In genomic region chr2:98234763-98235162, GRCh38 we compare ENCODE assay signal across 1 cellular context.
TF ChIP-seq lines count a peak whose summit lies in the region.

No MANE protein-coding gene starts in this region.

TF ChIP-seq in HCT116, 20 proteins besides CTCF, POLR2A, EP300 and RAD21 (continued from another document):
- TF ChIP-seq REST (IDR thresholded peaks at IDR 0.05; ENCODE audit: low read depth) (no peak), EZH2phosphoT487 (IDR thresholded peaks at IDR 0.05; ENCODE audit: borderline replicate concordance) (no peak), FOSL1 (IDR thresholded peaks at IDR 0.05; ENCODE audit: low read depth) (no peak), POLR2AphosphoS5 (IDR thresholded peaks at IDR 0.05; ENCODE audit: low read depth, low read length) (no peak), CBX3 (IDR thresholded peaks at IDR 0.05; ENCODE audit: low read depth) (no peak)
TF ChIP-seq in HCT116: peak in this region for 0.
